8 cellular contexts compared by ENCODE assay signal in genomic region chr3:9808345-9809037, GRCh38. TPM values are rescaled to one million over a fixed set of nuclear protein-coding genes. Genes with fewer than 3 reads are reported as not detected.
A peak's percentile ranks its signal among the peaks of the same experiment; 100 is the strongest.
DNase-seq lines count a peak whose midpoint lies in the region; ATAC-seq and TF ChIP-seq lines count a peak whose summit lies in the region.

No MANE protein-coding gene starts in this region.

- no peak overlapping the region for H3K14ac ChIP-seq in H9 (ENCODE audit: insufficient read depth, low read length)

- no peak overlapping the region for H2BK12ac ChIP-seq in H9 (ENCODE audit: insufficient read length, low read depth, low read length)

- no peaks in the 10 kb centered on the region for H3K9me3 Mint-ChIP-seq in H9

- H3K27me3 ChIP-seq in H9 (ENCODE audit: insufficient read depth, low read length) (no peaks in the 10 kb centered on the region), neutrophil (no peaks in the 10 kb centered on the region)
- no peaks in the 10 kb centered on the region for H3K27me3 ChIP-seq in effector memory CD4-positive, alpha-beta T cell (replicated peaks; ENCODE audit: control insufficient read depth, insufficient read depth, low read length, poor library complexity, severe bottlenecking)

- H3K4ac ChIP-seq in H9 (ENCODE audit: low read depth, low read length), result no peak overlapping the region

- H3K4me1 ChIP-seq in H9 (ENCODE audit: insufficient read depth, low read length) (no peaks in the 10 kb centered on the region), neutrophil (ENCODE audit: control insufficient read depth in 1 of 2, insufficient read depth in 1 of 2, low read depth in 1 of 2, low read length in 1 of 2) (peaks cover 19 to 21% of the 10 kb centered on the region in 2 experiments)
- peaks cover 30% of the 10 kb centered on the region for H3K4me1 ChIP-seq in effector memory CD4-positive, alpha-beta T cell (ENCODE audit: control insufficient read depth, insufficient read depth, low read length, poor library complexity, severe bottlenecking)

- no peak overlapping the region for H2AFZ ChIP-seq in H9 (ENCODE audit: low read length)

- H3T11ph ChIP-seq in H9 (ENCODE audit: low read length), result no peak overlapping the region

- ATAC-seq in HG02763 (IDR thresholded peaks at IDR 0.05; ENCODE audit: unreplicated experiment), result no peak

- H3K4me1 Mint-ChIP-seq in H9, result peaks cover 20 to 23% of the 10 kb centered on the region in 2 experiments

- H3K27ac Mint-ChIP-seq in H9, result peak overlapping the region in 2 of 3 experiments; percentile 76 to 86; a peak in 1 of 7 replicates

- H3K23me2 ChIP-seq in H9 (ENCODE audit: insufficient read length, low read depth, low read length, poor library complexity, severe bottlenecking), result peaks cover 7% of the 10 kb centered on the region

- TF ChIP-seq CTCF in H9 (conservative IDR thresholded peaks at IDR 0.05) (peak; percentile 50), neutrophil (IDR thresholded peaks at IDR 0.05) (no peak)

- peaks cover 40% of the 10 kb centered on the region for H3K36me3 ChIP-seq in effector memory CD4-positive, alpha-beta T cell (ENCODE audit: control insufficient read depth, insufficient read depth, low read length)
- peaks cover 80% of the 10 kb centered on the region for H3K36me3 ChIP-seq in neutrophil

- no peak overlapping the region for H4K5ac ChIP-seq in H9 (ENCODE audit: insufficient read length, low read depth, low read length)

- no peak overlapping the region for H3K23ac ChIP-seq in H9 (ENCODE audit: insufficient read length, low read depth, low read length)

- H3K27me3 Mint-ChIP-seq in H9 (ENCODE audit: low read depth), result peaks cover 16% of the 10 kb centered on the region

- H3K4me2 ChIP-seq in H9 (ENCODE audit: insufficient read depth, insufficient read length, low read length), result no peak overlapping the region

- H3K36me3 Mint-ChIP-seq in H9 (ENCODE audit: insufficient read depth in 1 of 3, low read depth in 3 of 3), result peaks cover 20 to 37% (median 32%) of the 10 kb centered on the region in 3 experiments; a peak in 6 of 7 replicates

- no peak overlapping the region for H2BK120ac ChIP-seq in H9 (ENCODE audit: low read depth, low read length, poor library complexity, severe bottlenecking)

- no peak overlapping the region for H4K8ac ChIP-seq in H9 (replicated peaks; ENCODE audit: insufficient read length, low read depth, low read length)

- H3K79me2 ChIP-seq in H9 (ENCODE audit: insufficient read depth, low read length), result no peaks in the 10 kb centered on the region

- H4K20me1 ChIP-seq in H9 (ENCODE audit: control insufficient read depth, insufficient read depth, insufficient read length), result no peaks in the 10 kb centered on the region

- no peak overlapping the region for H2BK15ac ChIP-seq in H9 (ENCODE audit: low read depth, low read length)

- no peaks in the 10 kb centered on the region for H3K79me1 ChIP-seq in H9 (ENCODE audit: insufficient read depth, low read depth, low read length, poor library complexity, severe bottlenecking)

- peak overlapping the region; percentile 82 for H3K4me3 ChIP-seq in effector memory CD4-positive, alpha-beta T cell (ENCODE audit: insufficient read depth, low read depth, low read length, poor library complexity, severe bottlenecking)
- H3K4me3 ChIP-seq in neutrophil (ENCODE audit: low read depth in 1 of 2, low read length in 1 of 2), result no peak overlapping the region

- no peak overlapping the region for H4K91ac ChIP-seq in H9 (ENCODE audit: insufficient read length, low read depth, low read length)

- no peak overlapping the region for H3K9ac ChIP-seq in H9 (ENCODE audit: extremely low read depth, insufficient read length, low read length)

- H2AK5ac ChIP-seq in H9 (ENCODE audit: insufficient read length, low read length), result no peak overlapping the region

- WGBS in H9 (ENCODE audit: extremely low coverage, insufficient read length, low lambda C conversion rate), result no CpG with 5 or more reads among the region's 7 CpGs

- no peak overlapping the region for H3K56ac ChIP-seq in H9 (ENCODE audit: insufficient read length, low read depth, low read length)

- H3K18ac ChIP-seq in H9 (ENCODE audit: insufficient read length, low read depth, low read length), result no peak overlapping the region

- H3K9me3 ChIP-seq in H9 (ENCODE audit: control insufficient read depth, low read depth, low read length) (no peaks in the 10 kb centered on the region), neutrophil (no peaks in the 10 kb centered on the region)
- no peaks in the 10 kb centered on the region for H3K9me3 ChIP-seq in effector memory CD4-positive, alpha-beta T cell (ENCODE audit: control insufficient read depth, low read length)

- DNase-seq in DMS 273 (lab: John Stamatoyannopoulos, UW; ENCODE audit: unreplicated experiment) (peak; percentile 74), DMS 273 treated with DMSO at 0.1 percent for 48 hours (lab: John Stamatoyannopoulos, UW) (no peak), H9 (peak; percentile 72), NCI-H2171 (lab: John Stamatoyannopoulos, UW) (peak; percentile 18)
- DNase-seq in activated CD4-positive, alpha-beta T cell treated with anti-CD3 and anti-CD28 coated beads, Interleukin-2, amount 50 U/mL, for 1 hour, result peak; percentile 53
- peak in 1 of 3 donors; percentile 21 for DNase-seq in effector memory CD4-positive, alpha-beta T cell

- H3K27ac ChIP-seq in H9 (ENCODE audit: insufficient read length, low read depth, low read length) (no peak overlapping the region), neutrophil (peak overlapping the region; percentile 91)
- H3K27ac ChIP-seq in effector memory CD4-positive, alpha-beta T cell (ENCODE audit: insufficient read depth, low read length, poor library complexity, severe bottlenecking), result peak overlapping the region; percentile 76

- H3K4me3 Mint-ChIP-seq in H9, result no peak overlapping the region

- no peak overlapping the region for H2BK20ac ChIP-seq in H9 (ENCODE audit: low read depth, low read length, poor library complexity, severe bottlenecking)

- no peak overlapping the region for H2BK5ac ChIP-seq in H9 (ENCODE audit: insufficient read length, low read length)

RNA-seq across cellular contexts. Expression of gene TTLL3, which starts 1.6 kb away (rescaled TPM):
- 10.3 and 14.4 TPM in 2 replicates for total RNA-seq in H9 (2021)

RNA-seq across cellular contexts. Expression of gene ARPC4, which starts 15.6 kb away (rescaled TPM):
- total RNA-seq in H9 (2021), result 161 and 164 TPM in 2 replicates

RNA-seq across cellular contexts. Expression of gene TADA3, which starts 16.2 kb away (rescaled TPM):
- total RNA-seq in H9 (2021), result 49.8 and 51.3 TPM in 2 replicates

RNA-seq across cellular contexts. Expression of gene RPUSD3, which starts 35.3 kb away (rescaled TPM):
- total RNA-seq in H9 (2021), result 59.5 TPM in 2 replicates

RNA-seq across cellular contexts. Expression of gene CAMK1, which starts 38.7 kb away (rescaled TPM):
- 9.0 and 9.2 TPM in 2 replicates for total RNA-seq in H9 (2021)
